Comparison of ENCODE assay signal across 23 cellular contexts in the genomic region with DNA sequence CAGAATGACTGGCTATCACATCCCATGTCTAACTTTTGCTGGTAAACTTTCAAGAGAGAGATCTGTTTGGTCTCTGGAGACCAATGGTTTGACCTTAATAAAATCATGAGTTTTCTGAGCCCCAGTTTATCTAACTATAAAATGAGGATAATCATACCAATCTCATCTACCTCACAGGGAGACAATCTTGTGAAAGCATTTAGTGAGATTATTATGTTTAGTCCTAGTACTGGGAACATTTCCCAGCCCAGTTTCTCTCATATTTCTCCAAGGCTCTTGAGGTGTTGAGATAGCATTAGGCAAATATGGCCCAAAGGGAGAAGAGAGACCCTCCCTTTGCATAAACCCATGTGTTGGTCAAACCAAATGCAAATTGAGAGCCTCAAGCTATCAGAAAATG.
"Had no signal": no experiment of that assay in that cellular context is flagged by ENCODE, and none has a peak within 500 bp of the region (broad histone marks: within the 10 kb centered on the region; RNA-seq: fewer than 3 reads in every experiment).

No MANE protein-coding gene starts in this region.

- ATAC-seq: Right ventricle myocardium inferior, SK-N-SH treated with all-trans-retinoic acid at 6 μM for 48 hours had no signal

- H3K4me3 ChIP-seq: MG63, PC-9, Peyer's patch, SJCRH30 had no signal

- H3K36me3 ChIP-seq: MG63, SJCRH30 had no signal

- H3K27ac ChIP-seq: PC-9, SJCRH30 had no signal

- H3K27me3 ChIP-seq: MG63, Peyer's patch had no signal

- H3K9me3 ChIP-seq: MG63, Peyer's patch, SJCRH30 had no signal

- DNase-seq: KBM-7, MG63, NCI-H1092, NCI-H1105 treated with DMSO at 0.1 percent for 48 hours, NCI-H1417 treated with DMSO at 0.1 percent for 48 hours, NCI-H146, NCI-H1694 treated with DMSO at 0.1 percent for 48 hours, NCI-H1930, NCI-H2081, NCI-H2107, NCI-H2227 treated with DMSO at 0.1 percent for 48 hours, NCI-H446, NCI-H510A, NCI-H524 treated with DMSO at 0.1 percent for 48 hours, NCI-H69, NCI-H774, OCI-M1, PC-9, Peyer's patch, SHP77 treated with DMSO at 0.1 percent for 48 hours, SJCRH30 had no signal

- H3K4me1 ChIP-seq: Peyer's patch, SJCRH30 had no signal
